Comparison of ENCODE assay signal across 18 cellular contexts in the genomic region with DNA sequence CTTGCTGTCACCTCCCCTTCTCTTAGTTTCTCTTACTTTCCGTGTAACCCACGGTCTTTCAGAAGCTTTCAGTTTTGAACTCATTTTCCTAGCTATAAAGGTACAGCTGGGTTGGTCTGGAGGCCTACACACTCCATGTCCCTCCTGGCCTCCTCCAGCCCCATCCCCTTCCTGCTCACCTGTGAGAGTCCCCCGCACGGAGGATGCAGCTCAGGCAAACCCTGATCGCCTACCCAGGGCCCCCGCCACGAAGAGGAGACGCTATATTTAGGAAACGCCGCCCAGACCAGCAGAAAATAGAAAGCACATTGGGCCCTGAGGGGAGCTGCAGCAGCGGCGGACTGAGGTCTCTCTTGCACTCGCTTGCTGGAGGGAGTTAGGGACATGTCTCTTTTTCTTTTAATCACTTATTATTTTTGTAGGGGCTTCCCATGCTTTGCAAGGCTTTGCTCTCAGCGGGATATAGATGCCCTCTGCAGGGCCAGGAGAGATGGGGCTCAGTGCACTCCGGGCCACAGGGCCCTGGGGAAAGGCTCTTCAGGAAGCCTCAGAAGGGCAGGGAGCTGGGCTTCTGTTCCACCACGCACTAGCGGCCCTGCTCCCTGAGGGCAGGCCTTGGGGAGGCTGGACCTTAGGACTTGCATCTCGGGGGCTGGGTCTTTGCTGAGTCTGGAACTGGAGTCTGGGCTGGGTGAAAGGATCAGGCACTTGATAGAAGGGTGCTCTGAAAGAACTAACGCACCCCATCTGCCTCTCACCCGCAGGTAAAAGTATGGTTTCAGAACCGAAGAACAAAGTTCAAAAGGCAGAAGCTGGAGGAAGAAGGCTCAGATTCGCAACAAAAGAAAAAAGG. TPM values are rescaled to one million over a fixed set of nuclear protein-coding genes. Genes with fewer than 3 reads are reported as not detected.
DNase-seq lines count a peak whose midpoint lies in the region; ATAC-seq, FAIRE-seq and TF ChIP-seq lines count a peak whose summit lies in the region.
"Had no signal": no experiment of that assay in that cellular context is flagged by ENCODE, and none has a peak within 500 bp of the region (broad histone marks: within the 10 kb centered on the region; RNA-seq: fewer than 3 reads in every experiment).

No MANE protein-coding gene starts in this region.

- ATAC-seq in GM12878 (peak; percentile 55), GM21529 (IDR thresholded peaks at IDR 0.05; ENCODE audit: unreplicated experiment) (no peak), HG02623 (IDR thresholded peaks at IDR 0.05; ENCODE audit: unreplicated experiment) (no peak)
- no peak for ATAC-seq in naive thymus-derived CD4-positive, alpha-beta T cell
- ATAC-seq: PC-3 had no signal

- H3K27ac Mint-ChIP-seq in activated CD4-positive, alpha-beta T cell treated with anti-CD3 and anti-CD28 coated beads, Interleukin-2, amount 10 ng/mL, durations not matched to agents 7 days and 5 days, result peak overlapping the region; percentile 50
- peak overlapping the region in 1 of 9 donors; percentile 24 for H3K27ac Mint-ChIP-seq in naive thymus-derived CD4-positive, alpha-beta T cell

- peaks cover 16% of the 10 kb centered on the region for H3K4me1 Mint-ChIP-seq in activated CD4-positive, alpha-beta T cell treated with anti-CD3 and anti-CD28 coated beads, Interleukin-2, amount 10 ng/mL, durations not matched to agents 7 days and 5 days
- H3K4me1 Mint-ChIP-seq in naive thymus-derived CD4-positive, alpha-beta T cell, result peaks cover 18 to 40% (median 34%) of the 10 kb centered on the region in 7 donors

- no peak for TF ChIP-seq EP300 in GM12878 (IDR thresholded peaks at IDR 0.05; ENCODE audit: borderline replicate concordance in 1 of 2, control insufficient read depth in 1 of 2, low read depth in 2 of 2, low read length in 2 of 2)

- H2AFZ ChIP-seq in GM12878 (ENCODE audit: control insufficient read depth, low read depth, low read length), result no peak overlapping the region

- H3K27ac ChIP-seq in GM12878 (ENCODE audit: control insufficient read depth, insufficient read depth) (no peak overlapping the region), tibial artery (peak overlapping the region; percentile 62 to 91)
- H3K27ac ChIP-seq in naive thymus-derived CD4-positive, alpha-beta T cell (ENCODE audit: low read depth, low read length), result no peak overlapping the region
- H3K27ac ChIP-seq: esophagus squamous epithelium had no signal

- POLR2A ChIA-PET in activated CD4-positive, alpha-beta T cell treated with anti-CD3 and anti-CD28 coated beads, Interleukin-2, amount 10 ng/mL, durations not matched to agents 7 days and 5 days (lab: Charles Lee), result no interaction called here
- POLR2A ChIA-PET in GM12878 (lab: Charles Lee), result no interaction called here
- POLR2A ChIA-PET in naive thymus-derived CD4-positive, alpha-beta T cell (lab: Charles Lee), result no interaction called here

- H3K79me2 ChIP-seq in GM12878 (ENCODE audit: control insufficient read depth, insufficient read depth, low read length), result no peaks in the 10 kb centered on the region

- no peak overlapping the region for H3K4me3 ChIP-seq in GM12878
- H3K4me3 ChIP-seq in naive thymus-derived CD4-positive, alpha-beta T cell (ENCODE audit: low read length), result no peak overlapping the region
- peak overlapping the region; percentile 68 to 69 for H3K4me3 ChIP-seq in tibial artery
- H3K4me3 ChIP-seq: esophagus squamous epithelium had no signal

- SMC1A ChIA-PET in GM12878 (lab: Charles Lee; ENCODE audit: uncharacterized antibody, unreplicated experiment), result interaction anchor here (0.6 to 1.9 kb wide), 9 partner anchors 9 to 343 kb away, joined by 3 to 11 read pairs (median 5); no protein-coding TSS in a partner anchor

- TF ChIP-seq RAD21 in GM12878 (IDR thresholded peaks at IDR 0.05; ENCODE audit: insufficient read depth, low read depth, low read length), result no peak

- H3K36me3 ChIP-seq in GM12878 (ENCODE audit: control insufficient read depth in 2 of 2, insufficient read depth in 2 of 2, low read length in 1 of 2) (no peaks in the 10 kb centered on the region), tibial artery (no peaks in the 10 kb centered on the region)
- no peaks in the 10 kb centered on the region for H3K36me3 ChIP-seq in naive thymus-derived CD4-positive, alpha-beta T cell (ENCODE audit: control insufficient read depth in 2 of 3, insufficient read depth in 3 of 3, low read length in 3 of 3)
- H3K36me3 ChIP-seq: esophagus squamous epithelium had no signal

- 8% methylated on average over 22 of the region's 22 CpGs for WGBS in GM12878 (ENCODE audit: insufficient coverage, insufficient replicate concordance, low lambda C conversion rate, missing lambda C conversion rate)

- no peak overlapping the region for H3K9ac ChIP-seq in GM12878 (ENCODE audit: control insufficient read depth, insufficient read depth, low read length)

- intact Hi-C loops in GM12878 (cut with micrococcal nuclease; ENCODE audit: unreplicated experiment) (loop anchor here (10.0 kb wide), 2 partner anchors 107 to 137 kb away; no protein-coding TSS in a partner anchor), tibial artery (cut with DNase I; ENCODE audit: low total_unique reads) (no loop called here)
- intact Hi-C loops in naive thymus-derived CD4-positive, alpha-beta T cell (cut with micrococcal nuclease), result no loop called here

- CTCF ChIA-PET in activated CD4-positive, alpha-beta T cell treated with anti-CD3 and anti-CD28 coated beads, Interleukin-2, amount 10 ng/mL, durations not matched to agents 7 days and 5 days (lab: Charles Lee), result no interaction called here
- CTCF ChIA-PET in GM12878 (lab: Yijun Ruan, JAX), result interaction anchor here (0.6 to 1.6 kb wide), 6 partner anchors 9 to 341 kb away, joined by 3 to 8 read pairs (median 4); no protein-coding TSS in a partner anchor
- CTCF ChIA-PET in naive thymus-derived CD4-positive, alpha-beta T cell (lab: Charles Lee), result interaction anchor here (0.6 kb wide), 1 partner anchor 694 kb away, joined by 3 read pairs; no protein-coding TSS in a partner anchor

- H3K4me2 ChIP-seq in GM12878 (ENCODE audit: control insufficient read depth, insufficient read depth), result no peak overlapping the region; the same call in 1 of the 2 replicates

- H3K4me1 ChIP-seq in GM12878 (ENCODE audit: control insufficient read depth, insufficient read depth, low read length), result no peaks in the 10 kb centered on the region
- no peaks in the 10 kb centered on the region for H3K4me1 ChIP-seq in naive thymus-derived CD4-positive, alpha-beta T cell (ENCODE audit: control insufficient read depth in 2 of 2, insufficient read depth in 2 of 2, low read length in 2 of 2)
- H3K4me1 ChIP-seq in tibial artery, result peaks cover 0 to 47% (median 24%) of the 10 kb centered on the region in 4 donors

- no peak for DNase-seq in activated CD4-positive, alpha-beta T cell treated with anti-CD3 and anti-CD28 coated beads, Interleukin-2, amount 10 ng/mL, durations not matched to agents 7 days and 5 days
- no peak for DNase-seq in activated CD4-positive, alpha-beta T cell treated with anti-CD3 and anti-CD28 coated beads for 1 hour
- no peak for DNase-seq in GM12878 (ENCODE audit: low read depth, low spot score)
- no peak for DNase-seq in naive thymus-derived CD4-positive, alpha-beta T cell
- DNase-seq in tibial artery, result peak in 1 of 2 donors; percentile 73
- no peak for DNase-seq in stimulated activated CD4-positive, alpha-beta T cell treated with anti-CD3 and anti-CD28 coated beads, Interleukin-2, amount 100 ng/mL, for 24 hours
- DNase-seq: 8988T; activated CD4-positive, alpha-beta T cell treated with anti-CD3 and anti-CD28 coated beads for 4 hours; esophagus squamous epithelium; HCEC 1CT; midbrain; MV-4-11; NCI-H345; PC-3; substantia nigra had no signal

- BruUV-seq in GM12878 (replicated peaks; lab: Mats Ljungman, UMichigan), result no TSS peak

- RAD21 ChIA-PET in GM12878 (lab: Charles Lee; ENCODE audit: unreplicated experiment), result interaction anchor here (0.8 to 2.3 kb wide), 6 partner anchors 9 to 317 kb away, joined by 3 to 14 read pairs (median 4); no protein-coding TSS in a partner anchor

- no peaks in the 10 kb centered on the region; the same call in 2 of the 3 replicates for H3K9me3 ChIP-seq in GM12878 (replicated peaks; ENCODE audit: control insufficient read depth, insufficient read depth, low read length)
- H3K9me3 ChIP-seq in naive thymus-derived CD4-positive, alpha-beta T cell (ENCODE audit: control insufficient read depth in 2 of 3, low read length in 3 of 3), result no peaks in the 10 kb centered on the region
- no peaks in the 10 kb centered on the region for H3K9me3 ChIP-seq in tibial artery
- H3K9me3 ChIP-seq: esophagus squamous epithelium had no signal

- H3K36me3 Mint-ChIP-seq in activated CD4-positive, alpha-beta T cell treated with anti-CD3 and anti-CD28 coated beads, Interleukin-2, amount 10 ng/mL, durations not matched to agents 7 days and 5 days (ENCODE audit: low read depth), result peaks cover 6% of the 10 kb centered on the region
- peaks cover 0 to 8% (median 0%) of the 10 kb centered on the region in 5 donors for H3K36me3 Mint-ChIP-seq in naive thymus-derived CD4-positive, alpha-beta T cell

- no peak for FAIRE-seq in GM12878 (lab: Jason Lieb, UNC)

- TF ChIP-seq CTCF in GM12878 (IDR thresholded peaks at IDR 0.05 in 2 of 3, conservative IDR thresholded peaks at IDR 0.05 in 1 of 3; ENCODE audit: control insufficient read depth in 2 of 3, extremely low read depth in 1 of 3, insufficient read depth in 1 of 3, low read depth in 3 of 3, low read length in 3 of 3) (no peak), tibial artery (IDR thresholded peaks at IDR 0.05) (no peak)

- no peaks in the 10 kb centered on the region for H3K9me3 Mint-ChIP-seq in activated CD4-positive, alpha-beta T cell treated with anti-CD3 and anti-CD28 coated beads, Interleukin-2, amount 10 ng/mL, durations not matched to agents 7 days and 5 days
- H3K9me3 Mint-ChIP-seq in naive thymus-derived CD4-positive, alpha-beta T cell, result peaks cover 0 to 5% (median 0%) of the 10 kb centered on the region in 11 donors

- no peak for TF ChIP-seq POLR2A in GM12878 (IDR thresholded peaks at IDR 0.05; ENCODE audit: low read depth, low read length)

- H3K27me3 ChIP-seq in GM12878 (replicated peaks in 1 of 2; ENCODE audit: control insufficient read depth in 2 of 2, insufficient read depth in 2 of 2, low read length in 1 of 2), result peaks cover 37 to 45% of the 10 kb centered on the region in 2 experiments
- H3K27me3 ChIP-seq in naive thymus-derived CD4-positive, alpha-beta T cell (ENCODE audit: control insufficient read depth in 2 of 2, insufficient read depth in 2 of 2, low read length in 2 of 2), result peaks cover 0 to 25% of the 10 kb centered on the region in 2 donors
- H3K27me3 ChIP-seq in tibial artery, result peaks cover 0 to 65% of the 10 kb centered on the region in 2 donors

- no peaks in the 10 kb centered on the region; the same call in 1 of the 2 replicates for H4K20me1 ChIP-seq in GM12878 (ENCODE audit: control insufficient read depth, insufficient read depth)

- H3K27me3 Mint-ChIP-seq in activated CD4-positive, alpha-beta T cell treated with anti-CD3 and anti-CD28 coated beads, Interleukin-2, amount 10 ng/mL, durations not matched to agents 7 days and 5 days, result peaks cover 86% of the 10 kb centered on the region
- H3K27me3 Mint-ChIP-seq in naive thymus-derived CD4-positive, alpha-beta T cell, result peaks cover 71 to 94% (median 82%) of the 10 kb centered on the region in 5 donors

- no peak overlapping the region for H3K4me3 Mint-ChIP-seq in activated CD4-positive, alpha-beta T cell treated with anti-CD3 and anti-CD28 coated beads, Interleukin-2, amount 10 ng/mL, durations not matched to agents 7 days and 5 days
- H3K4me3 Mint-ChIP-seq in naive thymus-derived CD4-positive, alpha-beta T cell, result peak overlapping the region in 8 of 10 donors; percentile 15 to 80 (median 34)

- in situ Hi-C loops in GM12878 (cut with MboI), result no loop called here

RNA-seq across cellular contexts. Expression of a gene that starts 5.0 kb away (rescaled TPM):
- not detected for total RNA-seq in activated CD4-positive, alpha-beta T cell treated with anti-CD3 and anti-CD28 coated beads, Interleukin-2, amount 10 ng/mL, durations not matched to agents 7 days and 5 days
- total RNA-seq in GM12878 (2013; cell fraction: nucleolus; rRNA removed), result 0.86 and 0.91 TPM in 2 replicates
- total RNA-seq in GM12878 (2014; rRNA removed) (not detected in 2 replicates), GM12878 (2014; rRNA removed; fragmentation: Illumina TruSeq; extraction: Trizol) (not detected in 2 replicates), GM12878 (2021) (not detected in 2 replicates)
- not detected for polyA plus RNA-seq in GM12878 (2011; ENCODE audit: low read depth)
- polyA plus RNA-seq in GM12878 (2011; rRNA removed) (0.12 and 0.22 TPM in 2 replicates), GM12878 (2014; fragmentation: Illumina TruSeq; extraction: Trizol) (not detected in 2 replicates), GM12878 (2014; fragmentation: Nextera tagmentation; extraction: Ambion mirVana) (not detected), GM12878 (2014; rRNA removed) (not detected in 2 replicates), GM12878 (2016; fragmentation: Nextera tagmentation; extraction: Ambion mirVana) (not detected)
- polyA plus RNA-seq in GM12878 (2011; cell fraction: cytosol; rRNA removed), result 0.06 TPM in 1 of 2 replicates, not detected in the other
- not detected in 2 replicates for polyA plus RNA-seq in GM12878 (2011; cell fraction: nucleus; rRNA removed)
- polyA plus RNA-seq in GM12878 (2012), result not detected in 2 replicates
- not detected in 2 replicates for polyA minus RNA-seq in GM12878 (2011; rRNA and poly(A)+ RNA removed)
- not detected in 2 replicates for polyA minus RNA-seq in GM12878 (2011; cell fraction: cytosol; rRNA and poly(A)+ RNA removed)
- not detected in 2 replicates for polyA minus RNA-seq in GM12878 (2011; cell fraction: nucleus; rRNA and poly(A)+ RNA removed)
- total RNA-seq in naive thymus-derived CD4-positive, alpha-beta T cell, result not detected
- polyA plus RNA-seq in naive thymus-derived CD4-positive, alpha-beta T cell, result not detected
- total RNA-seq: HT-29, PC-3 had no signal

Comparison
In these comparisons a context has a peak if more than half of its experiments do, and no peak if none do; other contexts are left out.
1. H3K27ac ChIP-seq: peak in tibial artery (2 of 2); none in GM12878 (single experiment) and naive thymus-derived CD4-positive, alpha-beta T cell (single experiment).
2. H3K4me3 ChIP-seq: peak in tibial artery (2 of 2); none in GM12878 (single experiment) and naive thymus-derived CD4-positive, alpha-beta T cell (single experiment).